ENCODE assay signal across 23 cellular contexts in genomic region chr11:75386912-75387311, GRCh38. TPM values are rescaled to one million over a fixed set of nuclear protein-coding genes. Genes with fewer than 3 reads are reported as not detected.
DNase-seq lines count a peak whose midpoint lies in the region; ATAC-seq, FAIRE-seq and TF ChIP-seq lines count a peak whose summit lies in the region.
"Had no signal": no experiment of that assay in that cellular context is flagged by ENCODE, and none has a peak within 500 bp of the region (broad histone marks: within the 10 kb centered on the region; RNA-seq: fewer than 3 reads in every experiment).

No MANE protein-coding gene starts in this region.

- no peak overlapping the region for H3K27ac Mint-ChIP-seq in neural progenitor cell
- H3K27ac Mint-ChIP-seq: activated naive CD4-positive, alpha-beta T cell treated with anti-CD3 and anti-CD28 coated beads, Interleukin-2, amount 50 U/mL, for 72 hours; activated T-cell treated with anti-CD3 and anti-CD28 coated beads, Interleukin-2, amount 50 U/mL, for 72 hours; stimulated activated naive B cell treated with anti-CD40 and anti-IgM and Interleukin-4, amounts not matched to agents 10 μg/mL and 1 μg/mL and 100 μg/mL, for 72 hours had no signal

- H2AFZ ChIP-seq in HCT116 (ENCODE audit: low read depth, low read length, poor library complexity, severe bottlenecking) (no peak overlapping the region), neural progenitor cell (replicated peaks) (no peak overlapping the region)

- no peak for FAIRE-seq in HTR-8/SVneo (lab: Jason Lieb, UNC)

- no peak for TF ChIP-seq RAD21 in HCT116 (IDR thresholded peaks at IDR 0.05; ENCODE audit: low read depth)

- CTCF ChIA-PET in HCT116 (lab: Charles Lee) = interaction anchor here (1.5 to 7.1 kb wide), 4 partner anchors 15 to 107 kb away, joined by 4 to 57 read pairs (median 4); no protein-coding TSS in a partner anchor

- BruUV-seq in HCT116 (replicated peaks; lab: Mats Ljungman, UMichigan) = no TSS peak

- H3K36me3 ChIP-seq in HCT116 (ENCODE audit: control insufficient read depth in 1 of 2, insufficient read depth in 2 of 2, low read length in 2 of 2) (no peaks in the 10 kb centered on the region), SJCRH30 (no peaks in the 10 kb centered on the region), neural progenitor cell (no peaks in the 10 kb centered on the region)
- H3K36me3 ChIP-seq: heart left ventricle, thyroid gland had no signal

- H3K4me3 Mint-ChIP-seq in neural progenitor cell = no peak overlapping the region
- H3K4me3 Mint-ChIP-seq: activated T-cell treated with anti-CD3 and anti-CD28 coated beads, Interleukin-2, amount 50 U/mL, for 72 hours; stimulated activated naive B cell treated with anti-CD40 and anti-IgM and Interleukin-4, amounts not matched to agents 10 μg/mL and 1 μg/mL and 100 μg/mL, for 72 hours had no signal

- no peaks in the 10 kb centered on the region for H3K9me2 ChIP-seq in HCT116 (ENCODE audit: insufficient read depth)
- H3K9me2 ChIP-seq: SK-N-SH had no signal

- H3K27me3 ChIP-seq in HCT116 (ENCODE audit: insufficient read depth, low read length) = no peaks in the 10 kb centered on the region
- H3K27me3 ChIP-seq in SJCRH30 = no peaks in the 10 kb centered on the region
- H3K27me3 ChIP-seq in neural progenitor cell = no peaks in the 10 kb centered on the region
- H3K27me3 ChIP-seq: thyroid gland had no signal

- DNase-seq in HCT116 (ENCODE audit: low read depth, low spot score) = no peak
- peak; percentile 57 to 63 for DNase-seq in SJCRH30
- peak; percentile 33 to 62 for DNase-seq in left colon
- peak; percentile 64 for DNase-seq in retinal pigment epithelial cell (ENCODE audit: low read depth)
- DNase-seq in neural progenitor cell (ENCODE audit: low spot score) = no peak
- DNase-seq in HTR-8/SVneo (ENCODE audit: insufficient read length, low spot score) = no peak
- DNase-seq: activated CD8-positive, alpha-beta memory T cell treated with anti-CD3 and anti-CD28 coated beads for 24 hours; activated T-cell treated with anti-CD3 and anti-CD28 coated beads, Interleukin-2, amount 50 U/mL, for 72 hours; GOT3; heart left ventricle; mammary epithelial cell; NCI-H1417 treated with DMSO at 0.1 percent for 48 hours; NCI-H526 treated with DMSO at 0.1 percent for 48 hours; SK-N-SH; stimulated activated naive B cell treated with anti-CD40 and anti-IgM and Interleukin-4, amounts not matched to agents 10 μg/mL and 1 μg/mL and 100 μg/mL, for 72 hours; T1000; thyroid gland had no signal

- intact Hi-C loops in HCT116 (cut with micrococcal nuclease) (loop anchor here (5.0 kb wide), 2 partner anchors 60 to 480 kb away; no protein-coding TSS in a partner anchor), left colon (cut with DNase I, micrococcal nuclease) (loop anchor here (5.0 kb wide), 2 partner anchors 115 to 145 kb away; no protein-coding TSS in a partner anchor)

- RAD21 ChIA-PET in HCT116 (lab: Charles Lee; ENCODE audit: low non-redundant PET in 1 of 2, low total read pairs in 2 of 2, uncharacterized antibody in 2 of 2, unreplicated experiment in 2 of 2) = interaction anchor here in 1 of 2 experiments (1.0 kb wide), 1 partner anchor 107 kb away, joined by 3 read pairs; no protein-coding TSS in a partner anchor

- POLR2A ChIA-PET in HCT116 (lab: Charles Lee) = no interaction called here

- H3K9ac ChIP-seq in HCT116 (ENCODE audit: low read length) (no peak overlapping the region), neural progenitor cell (no peak overlapping the region)
- H3K9ac ChIP-seq: SK-N-SH had no signal

- no peaks in the 10 kb centered on the region for H3K9me3 Mint-ChIP-seq in neural progenitor cell
- H3K9me3 Mint-ChIP-seq: activated naive CD4-positive, alpha-beta T cell treated with anti-CD3 and anti-CD28 coated beads, Interleukin-2, amount 50 U/mL, for 72 hours; activated T-cell treated with anti-CD3 and anti-CD28 coated beads, Interleukin-2, amount 50 U/mL, for 72 hours; stimulated activated naive B cell treated with anti-CD40 and anti-IgM and Interleukin-4, amounts not matched to agents 10 μg/mL and 1 μg/mL and 100 μg/mL, for 72 hours had no signal

- H3K9me3 ChIP-seq in HCT116 (ENCODE audit: control insufficient read depth in 1 of 2, insufficient read depth in 1 of 2, low read depth in 1 of 2, low read length in 2 of 2) (no peaks in the 10 kb centered on the region), SJCRH30 (replicated peaks) (no peaks in the 10 kb centered on the region), neural progenitor cell (ENCODE audit: low read depth) (no peaks in the 10 kb centered on the region)
- H3K9me3 ChIP-seq: heart left ventricle, SK-N-SH, thyroid gland had no signal

- no peaks in the 10 kb centered on the region for H3K36me3 Mint-ChIP-seq in neural progenitor cell
- H3K36me3 Mint-ChIP-seq: activated naive CD4-positive, alpha-beta T cell treated with anti-CD3 and anti-CD28 coated beads, Interleukin-2, amount 50 U/mL, for 72 hours; stimulated activated naive B cell treated with anti-CD40 and anti-IgM and Interleukin-4, amounts not matched to agents 10 μg/mL and 1 μg/mL and 100 μg/mL, for 72 hours had no signal

- no peak for TF ChIP-seq POLR2A in HCT116 (IDR thresholded peaks at IDR 0.05; ENCODE audit: borderline replicate concordance, extremely low read depth, insufficient read depth, insufficient read length)

- H3K27me3 Mint-ChIP-seq in neural progenitor cell (ENCODE audit: insufficient read depth, low read depth) = peaks cover 2% of the 10 kb centered on the region

- TF ChIP-seq CTCF in HCT116 (IDR thresholded peaks at IDR 0.05 in 2 of 3, conservative IDR thresholded peaks at IDR 0.05 in 1 of 3; ENCODE audit: borderline replicate concordance in 1 of 3, insufficient read depth in 1 of 3, low read depth in 2 of 3, low read length in 2 of 3) = no peak
- no peak for TF ChIP-seq CTCF in retinal pigment epithelial cell (conservative IDR thresholded peaks at IDR 0.05; ENCODE audit: low read depth, low read length)
- TF ChIP-seq CTCF in neural progenitor cell (IDR thresholded peaks at IDR 0.05) = no peak

- H3K79me2 ChIP-seq in HCT116 (ENCODE audit: insufficient read depth, low read length) = no peaks in the 10 kb centered on the region
- no peaks in the 10 kb centered on the region for H3K79me2 ChIP-seq in neural progenitor cell (ENCODE audit: low read depth)

- no peaks in the 10 kb centered on the region for H4K20me1 ChIP-seq in HCT116 (ENCODE audit: insufficient read depth)
- no peaks in the 10 kb centered on the region for H4K20me1 ChIP-seq in neural progenitor cell (ENCODE audit: low read depth)

- peaks cover 10% of the 10 kb centered on the region for H3K4me1 Mint-ChIP-seq in neural progenitor cell

- H3K4me2 ChIP-seq in HCT116 (ENCODE audit: low read length) (peak overlapping the region; percentile 36), neural progenitor cell (no peak overlapping the region)
- H3K4me2 ChIP-seq: SK-N-SH had no signal

- H3F3A ChIP-seq in neural progenitor cell (ENCODE audit: low read depth) = peaks cover 4% of the 10 kb centered on the region

- peaks cover 23 to 49% of the 10 kb centered on the region in 2 experiments for H3K4me1 ChIP-seq in HCT116 (ENCODE audit: control insufficient read depth in 1 of 2, insufficient read depth in 2 of 2, low read length in 2 of 2)
- H3K4me1 ChIP-seq in SJCRH30 = peaks cover 29% of the 10 kb centered on the region
- H3K4me1 ChIP-seq in neural progenitor cell = peaks cover 8% of the 10 kb centered on the region

- H3K27ac ChIP-seq in HCT116 (ENCODE audit: low read depth, low read length) (no peak overlapping the region; the same call in 1 of the 2 replicates), SJCRH30 (peak overlapping the region; percentile 27; the same call in 1 of the 2 replicates), neural progenitor cell (no peak overlapping the region)
- H3K27ac ChIP-seq: heart left ventricle, thyroid gland had no signal

- ATAC-seq in HCT116 = no peak
- ATAC-seq in left colon = peak; percentile 63
- ATAC-seq in GM21526 (IDR thresholded peaks at IDR 0.05; ENCODE audit: low FRiP score, unreplicated experiment) = no peak
- no peak; the same call in 2 of the 3 replicates for ATAC-seq in SK-N-SH treated with all-trans-retinoic acid at 6 μM for 48 hours
- ATAC-seq: activated CD4-positive, CD25-positive, alpha-beta regulatory T cell treated with anti-CD3 and anti-CD28 coated beads, Interleukin-2, amount 50 U/mL, for 24 hours; activated naive CD4-positive, alpha-beta T cell treated with anti-CD3 and anti-CD28 coated beads, Interleukin-2, amount 50 U/mL, for 72 hours; activated T-cell treated with anti-CD3 and anti-CD28 coated beads, Interleukin-2, amount 50 U/mL, for 72 hours; heart left ventricle; stimulated activated naive B cell treated with anti-CD40 and anti-IgM and Interleukin-4, amounts not matched to agents 10 μg/mL and 1 μg/mL and 100 μg/mL, for 72 hours had no signal

- H3K4me3 ChIP-seq in HCT116 (replicated peaks in 1 of 2; ENCODE audit: low read depth in 1 of 2, low read length in 2 of 2) (no peak overlapping the region), SJCRH30 (no peak overlapping the region), retinal pigment epithelial cell (ENCODE audit: low read length) (no peak overlapping the region), neural progenitor cell (no peak overlapping the region)
- H3K4me3 ChIP-seq: heart left ventricle, thyroid gland had no signal

TF ChIP-seq in HCT116, 20 proteins besides CTCF, POLR2A, EP300 and RAD21 (continues in another document):
- TF ChIP-seq ZFX (IDR thresholded peaks at IDR 0.05) = no peak
- TF ChIP-seq SIN3A (IDR thresholded peaks at IDR 0.05; ENCODE audit: low read depth) = no peak
- no peak for TF ChIP-seq EGR1 (IDR thresholded peaks at IDR 0.05; ENCODE audit: low read depth)
- TF ChIP-seq EZH2phosphoT487 (IDR thresholded peaks at IDR 0.05; ENCODE audit: borderline replicate concordance) = no peak
- no peak for TF ChIP-seq EZH2 (IDR thresholded peaks at IDR 0.05)

TF ChIP-seq in SK-N-SH treated with all-trans-retinoic acid at 6 μM for 48 hours, 23 proteins besides CTCF, POLR2A, EP300 and RAD21 (continues in another document):
- TF ChIP-seq ZNF70 (CRISPR knock-in tag; IDR thresholded peaks at IDR 0.05) = no peak

RNA-seq across cellular contexts. Expression of gene RPS3, which starts 12.4 kb away (rescaled TPM):
- total RNA-seq in HCT116 (2021; ENCODE audit: unreplicated experiment) (4,109 TPM), left colon (1,000 to 10,000 TPM; 1,894 to 1,934 TPM), neural progenitor cell (ENCODE audit: low replicate concordance) (1,927 and 1,962 TPM in 2 replicates)
- 4,885 and 4,997 TPM in 2 replicates for polyA plus RNA-seq in HCT116 (2012)
- 2,831 and 2,945 TPM in 2 replicates for total RNA-seq in SJCRH30 (2014; rRNA removed; shearing (Covaris generic))

RNA-seq across cellular contexts. Expression of gene ARRB1, which starts 35.5 kb away (rescaled TPM):
- 24.2 TPM for total RNA-seq in HCT116 (2021; ENCODE audit: unreplicated experiment)
- 12.0 and 12.9 TPM in 2 replicates for polyA plus RNA-seq in HCT116 (2012)
- total RNA-seq in SJCRH30 (2014; rRNA removed; shearing (Covaris generic)) = 112 and 121 TPM in 2 replicates
- total RNA-seq in left colon = 10 to 100 TPM; 80.5 to 95.4 TPM
- 1.0 and 1.8 TPM in 2 replicates for total RNA-seq in neural progenitor cell (ENCODE audit: low replicate concordance)
- total RNA-seq: OCI-LY7 had no signal

RNA-seq across cellular contexts. Expression of gene KLHL35, which starts 46.1 kb away (rescaled TPM):
- total RNA-seq in HCT116 (2021; ENCODE audit: unreplicated experiment) = 1.7 TPM
- 2.9 and 4.4 TPM in 2 replicates for polyA plus RNA-seq in HCT116 (2012)
- not detected in 2 replicates for total RNA-seq in SJCRH30 (2014; rRNA removed; shearing (Covaris generic))
- under 1 TPM in 1 of 2 donors, not detected in 1; 0.37 TPM for total RNA-seq in left colon
- 1.2 and 1.5 TPM in 2 replicates for total RNA-seq in neural progenitor cell (ENCODE audit: low replicate concordance)
- total RNA-seq: MCF 10A had no signal

Comparison
In these comparisons a context has a peak if more than half of its experiments do, and no peak if none do; other contexts are left out.
1. DNase-seq: peak in SJCRH30 (2 of 2), left colon (2 of 2) and retinal pigment epithelial cell (single experiment); none in HCT116 (single experiment), neural progenitor cell (single experiment) and HTR-8/SVneo (single experiment).